27 cellular contexts compared by ENCODE assay signal in the genomic region with DNA sequence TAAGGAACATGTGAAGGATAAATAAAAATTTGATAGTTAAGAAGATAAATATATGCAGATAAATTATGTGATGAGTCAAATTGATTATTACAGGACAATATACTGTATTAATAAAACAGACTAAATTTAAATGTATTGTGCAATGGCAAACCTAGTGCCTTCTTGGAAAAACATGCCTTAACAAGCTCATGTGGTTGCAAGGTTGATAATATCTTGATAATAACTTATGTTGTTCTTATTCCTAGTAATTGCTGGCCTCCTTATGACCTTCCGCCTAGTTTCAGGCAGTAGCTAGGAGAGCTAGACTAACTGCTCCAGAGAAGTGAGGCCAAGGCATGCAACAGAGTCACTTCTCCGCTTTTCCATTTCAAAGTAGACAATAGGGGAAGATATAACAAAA.
"Had no signal": no experiment of that assay in that cellular context is flagged by ENCODE, and none has a peak within 500 bp of the region (broad histone marks: within the 10 kb centered on the region; RNA-seq: fewer than 3 reads in every experiment).

No MANE protein-coding gene starts in this region.

- H3K9me3 Mint-ChIP-seq: nephron progenitor cell; stimulated activated naive B cell treated with anti-CD40 and anti-IgM and Interleukin-4, amounts not matched to agents 10 μg/mL and 1 μg/mL and 100 μg/mL, for 72 hours; stimulated activated naive CD8-positive, alpha-beta T cell treated with anti-CD3 and anti-CD28 coated beads, Interleukin-15, Interleukin-2, amounts not matched to agents 100 ng/mL and 50 ng/mL, for 24 hours had no signal

- FAIRE-seq: endothelial cell of umbilical vein, islet of Langerhans had no signal

- ATAC-seq: heart right ventricle; left cardiac atrium; left lung; naive thymus-derived CD4-positive, alpha-beta T cell; psoas muscle; right cardiac atrium; stimulated activated naive B cell treated with anti-CD40 and anti-IgM and Interleukin-4, amounts not matched to agents 10 μg/mL and 1 μg/mL and 100 μg/mL, for 72 hours had no signal

- H3K4me3 Mint-ChIP-seq: naive thymus-derived CD4-positive, alpha-beta T cell; nephron progenitor cell; stimulated activated naive B cell treated with anti-CD40 and anti-IgM and Interleukin-4, amounts not matched to agents 10 μg/mL and 1 μg/mL and 100 μg/mL, for 72 hours; stimulated activated naive CD8-positive, alpha-beta T cell treated with anti-CD3 and anti-CD28 coated beads, Interleukin-15, Interleukin-2, amounts not matched to agents 100 ng/mL and 50 ng/mL, for 24 hours had no signal

- H3K27ac ChIP-seq: coronary artery, heart right ventricle, left lung, psoas muscle, sigmoid colon, thoracic aorta, tibial nerve, upper lobe of left lung, uterus had no signal

- H3K27me3 ChIP-seq: heart right ventricle, left lung, sigmoid colon, tibial nerve, upper lobe of left lung, uterus had no signal

- H3K4me3 ChIP-seq: coronary artery, heart right ventricle, left lung, psoas muscle, sigmoid colon, thoracic aorta, tibial nerve, upper lobe of left lung, uterus had no signal

- H3K36me3 Mint-ChIP-seq: stimulated activated naive B cell treated with anti-CD40 and anti-IgM and Interleukin-4, amounts not matched to agents 10 μg/mL and 1 μg/mL and 100 μg/mL, for 72 hours had no signal

- H3K27ac Mint-ChIP-seq: naive thymus-derived CD4-positive, alpha-beta T cell; nephron progenitor cell; stimulated activated naive B cell treated with anti-CD40 and anti-IgM and Interleukin-4, amounts not matched to agents 10 μg/mL and 1 μg/mL and 100 μg/mL, for 72 hours; stimulated activated naive CD8-positive, alpha-beta T cell treated with anti-CD3 and anti-CD28 coated beads, Interleukin-15, Interleukin-2, amounts not matched to agents 100 ng/mL and 50 ng/mL, for 24 hours had no signal

- DNase-seq: dermis blood vessel endothelial cell; effector memory CD4-positive, alpha-beta T cell; foreskin melanocyte; glutamatergic neuron; heart right ventricle; hippocampal formation; left cardiac atrium; left lung; mesendoderm; midbrain; naive thymus-derived CD4-positive, alpha-beta T cell; nephron progenitor cell; nucleus accumbens; posterior cingulate gyrus; psoas muscle; right cardiac atrium; sigmoid colon; stimulated activated CD4-positive, alpha-beta T cell treated with anti-CD3 and anti-CD28 coated beads, Interleukin-2, amount 100 ng/mL, for 48 hours; stimulated activated naive B cell treated with anti-CD40 and anti-IgM and Interleukin-4, amounts not matched to agents 10 μg/mL and 1 μg/mL and 100 μg/mL, for 72 hours; upper lobe of left lung; uterus had no signal

- H3K4me1 ChIP-seq: heart right ventricle, left lung, psoas muscle, sigmoid colon, tibial nerve, upper lobe of left lung, uterus had no signal

- H3K4me1 Mint-ChIP-seq: naive thymus-derived CD4-positive, alpha-beta T cell; stimulated activated naive B cell treated with anti-CD40 and anti-IgM and Interleukin-4, amounts not matched to agents 10 μg/mL and 1 μg/mL and 100 μg/mL, for 72 hours had no signal

- H3K36me3 ChIP-seq: heart right ventricle, left lung, sigmoid colon, thoracic aorta, upper lobe of left lung, uterus had no signal
